ENCODE assay signal across 8 cellular contexts in the genomic region with DNA sequence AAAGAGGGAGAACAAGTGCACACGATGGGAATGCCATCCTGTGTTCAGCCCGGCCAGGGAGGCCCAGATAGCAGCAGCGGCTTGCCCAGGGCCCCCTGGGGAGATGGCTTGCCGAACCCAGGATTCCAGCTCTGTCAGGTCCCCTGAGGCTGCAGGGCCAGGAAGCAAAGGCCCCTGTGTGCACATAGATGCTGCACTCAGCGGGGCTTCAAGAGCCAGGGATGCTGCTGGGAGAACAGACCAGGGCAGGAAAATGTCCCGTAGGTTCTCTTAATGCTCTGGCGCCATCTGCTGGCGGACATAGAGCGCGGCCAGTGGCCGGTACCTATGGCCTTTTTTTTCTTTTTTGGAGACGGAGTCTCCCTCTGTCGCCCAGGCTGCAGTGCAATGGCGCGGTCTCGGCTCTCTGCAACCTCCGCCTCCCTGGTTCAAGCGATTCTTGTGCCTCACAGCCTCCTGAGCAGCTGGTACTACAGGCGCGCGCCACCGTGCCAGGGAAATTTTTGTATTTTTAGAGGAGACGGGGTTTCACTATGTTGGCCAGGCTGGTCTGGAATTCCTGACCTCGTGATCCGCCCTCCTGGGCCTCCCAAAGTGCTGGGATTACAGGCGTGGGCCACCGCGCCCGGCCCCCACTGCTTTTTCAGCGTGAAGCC. TPM values are rescaled to one million over a fixed set of nuclear protein-coding genes. Genes with fewer than 3 reads are reported as not detected.
DNase-seq lines count a peak whose midpoint lies in the region; TF ChIP-seq lines count a peak whose summit lies in the region.

No MANE protein-coding gene starts in this region.

- TF ChIP-seq POLR2A in prostate gland (IDR thresholded peaks at IDR 0.05) (no peak), uterus (IDR thresholded peaks at IDR 0.05) (no peak)

- H2AFZ ChIP-seq in SU-DHL-6 (ENCODE audit: low read depth, low read length, severe bottlenecking), result no peak overlapping the region

- H3K27me3 Mint-ChIP-seq in activated naive CD8-positive, alpha-beta T cell treated with anti-CD3 and anti-CD28 coated beads for 36 hours, result no peaks in the 10 kb centered on the region

- H3K4me3 ChIP-seq in SU-DHL-6 (ENCODE audit: insufficient read depth, low read length, poor library complexity, severe bottlenecking), result no peak overlapping the region
- no peak overlapping the region for H3K4me3 ChIP-seq in cardiac muscle cell
- H3K4me3 ChIP-seq in prostate gland, result no peak overlapping the region
- no peak overlapping the region for H3K4me3 ChIP-seq in uterus

- no peak overlapping the region for H3K27ac ChIP-seq in SU-DHL-6 (ENCODE audit: low read depth, low read length)
- H3K27ac ChIP-seq in cardiac muscle cell, result no peak overlapping the region
- no peak overlapping the region for H3K27ac ChIP-seq in prostate gland
- no peak overlapping the region for H3K27ac ChIP-seq in uterus

- WGBS in prostate gland, result 64% methylated on average over 30 of the region's 30 CpGs

- H3K79me2 ChIP-seq in SU-DHL-6 (ENCODE audit: insufficient read depth, low read length), result no peaks in the 10 kb centered on the region

- CTCF ChIA-PET in GM10248 (lab: Yijun Ruan, JAX), result interaction anchor here (0.8 to 4.0 kb wide), 18 partner anchors 9 to 956 kb away, joined by 3 to 40 read pairs (median 4); no protein-coding TSS in a partner anchor

- H3K9ac ChIP-seq in SU-DHL-6 (ENCODE audit: low read length), result no peak overlapping the region

- peaks cover 12% of the 10 kb centered on the region for H3K36me3 Mint-ChIP-seq in activated naive CD8-positive, alpha-beta T cell treated with anti-CD3 and anti-CD28 coated beads for 36 hours

- peak; percentile 90 for TF ChIP-seq CTCF in GM10248 (IDR thresholded peaks at IDR 0.05; ENCODE audit: control extremely low read depth, extremely low read depth, low read depth, missing control alignments)
- TF ChIP-seq CTCF in SU-DHL-6 (IDR thresholded peaks at IDR 0.05; ENCODE audit: insufficient read depth, low read length, poor library complexity, severe bottlenecking), result peak; percentile 77
- peak; percentile 90 for TF ChIP-seq CTCF in cardiac muscle cell (IDR thresholded peaks at IDR 0.05; ENCODE audit: low read depth, low read length)
- TF ChIP-seq CTCF in prostate gland (IDR thresholded peaks at IDR 0.05), result peak; percentile 74 to 85 (median 80)
- TF ChIP-seq CTCF in uterus (IDR thresholded peaks at IDR 0.05), result peak; percentile 74 to 86 (median 78)

- intact Hi-C loops in prostate gland (cut with DNase I) (loop anchor here (2.0 kb wide), 1 partner anchor 88 kb away; no protein-coding TSS in a partner anchor), uterus (cut with DNase I; ENCODE audit: low total_unique reads) (loop anchor here (10.0 kb wide), 1 partner anchor 82 kb away; no protein-coding TSS in a partner anchor)

- H3K36me3 ChIP-seq in SU-DHL-6 (ENCODE audit: low read length) (peaks cover 7% of the 10 kb centered on the region; the same call in 1 of the 2 replicates), cardiac muscle cell (peaks cover 25% of the 10 kb centered on the region), prostate gland (no peaks in the 10 kb centered on the region), uterus (no peaks in the 10 kb centered on the region)

- POLR2A ChIA-PET in GM10248 (lab: Yijun Ruan, JAX), result no interaction called here

- peaks cover 20% of the 10 kb centered on the region; the same call in 1 of the 2 replicates for H3F3A ChIP-seq in SU-DHL-6 (ENCODE audit: insufficient read depth)

- H3K9me3 Mint-ChIP-seq in activated naive CD8-positive, alpha-beta T cell treated with anti-CD3 and anti-CD28 coated beads for 36 hours, result no peaks in the 10 kb centered on the region

- H3K4me2 ChIP-seq in SU-DHL-6 (ENCODE audit: low read depth, low read length, poor library complexity, severe bottlenecking), result no peak overlapping the region

- H3K4me1 ChIP-seq in cardiac muscle cell (ENCODE audit: low read depth) (no peaks in the 10 kb centered on the region), prostate gland (replicated peaks) (no peaks in the 10 kb centered on the region), uterus (no peaks in the 10 kb centered on the region)

- H3K9me3 ChIP-seq in SU-DHL-6 (ENCODE audit: insufficient read depth, low read length), result no peaks in the 10 kb centered on the region
- no peaks in the 10 kb centered on the region for H3K9me3 ChIP-seq in cardiac muscle cell (ENCODE audit: low read depth)
- no peaks in the 10 kb centered on the region for H3K9me3 ChIP-seq in prostate gland
- H3K9me3 ChIP-seq in uterus, result no peaks in the 10 kb centered on the region

- H3K27me3 ChIP-seq in SU-DHL-6 (ENCODE audit: low read length), result no peaks in the 10 kb centered on the region
- H3K27me3 ChIP-seq in cardiac muscle cell, result no peaks in the 10 kb centered on the region
- no peaks in the 10 kb centered on the region for H3K27me3 ChIP-seq in prostate gland (replicated peaks; ENCODE audit: insufficient read depth)
- no peaks in the 10 kb centered on the region for H3K27me3 ChIP-seq in uterus

- H3K4me1 Mint-ChIP-seq in activated naive CD8-positive, alpha-beta T cell treated with anti-CD3 and anti-CD28 coated beads for 36 hours, result no peaks in the 10 kb centered on the region

- no peak overlapping the region for H3K27ac Mint-ChIP-seq in activated naive CD8-positive, alpha-beta T cell treated with anti-CD3 and anti-CD28 coated beads for 36 hours

- DNase-seq in GM10248 (ENCODE audit: extremely low spot score) (peak; percentile 85), H4 (ENCODE audit: low spot score) (peak; percentile 69), LoVo (ENCODE audit: low spot score) (peak; percentile 68), cardiac muscle cell (ENCODE audit: low read depth in 1 of 2, low spot score in 1 of 2) (peak; percentile 82 to 85), prostate gland (ENCODE audit: low spot score) (peak; percentile 61), uterus (peak; percentile 66 to 67)
- peak; percentile 66 for DNase-seq in activated naive CD8-positive, alpha-beta T cell treated with anti-CD3 and anti-CD28 coated beads for 36 hours

- no peaks in the 10 kb centered on the region for H3K9me2 ChIP-seq in SU-DHL-6 (replicated peaks; ENCODE audit: insufficient read depth, low read length)

- H3K4me3 Mint-ChIP-seq in activated naive CD8-positive, alpha-beta T cell treated with anti-CD3 and anti-CD28 coated beads for 36 hours, result no peak overlapping the region

- no peaks in the 10 kb centered on the region for H4K20me1 ChIP-seq in SU-DHL-6 (ENCODE audit: low read depth, low read length)

RNA-seq across cellular contexts. Expression of a gene that starts 22.4 kb away (rescaled TPM):
- total RNA-seq in H4 (2014; rRNA removed; shearing (Covaris generic)), result 19.7 and 22.7 TPM in 2 replicates
- 10 to 100 TPM; 57.2 to 72.5 TPM for total RNA-seq in activated naive CD8-positive, alpha-beta T cell treated with anti-CD3 and anti-CD28 coated beads for 36 hours
- 20.1 and 20.5 TPM in 2 replicates for total RNA-seq in cardiac muscle cell
- polyA plus RNA-seq in cardiac muscle cell, result 60.2 and 71.5 TPM in 2 replicates
- 10 to 100 TPM; 17.2 to 21.3 TPM for total RNA-seq in prostate gland
- 10 to 100 TPM; 22.0 to 64.9 (median 28.7) TPM for total RNA-seq in uterus

RNA-seq across cellular contexts. Expression of a gene that starts 59.8 kb away (rescaled TPM):
- total RNA-seq in H4 (2014; rRNA removed; shearing (Covaris generic)), result 177 and 216 TPM in 2 replicates
- 100 to 1,000 TPM; 146 TPM for total RNA-seq in activated naive CD8-positive, alpha-beta T cell treated with anti-CD3 and anti-CD28 coated beads for 36 hours
- total RNA-seq in cardiac muscle cell (53.4 and 82.6 TPM in 2 replicates), prostate gland (10 to 100 TPM; 55.8 to 98.1 TPM), uterus (10 to 100 TPM; 10.9 to 87.1 (median 50.8) TPM)
- polyA plus RNA-seq in cardiac muscle cell, result 79.0 and 97.1 TPM in 2 replicates
